In genomic region chr4:22677780-22678179, GRCh38 we compare ENCODE assay signal across 22 cellular contexts. TPM values are rescaled to one million over a fixed set of nuclear protein-coding genes. Genes with fewer than 3 reads are reported as not detected.
A peak's percentile ranks its signal among the peaks of the same experiment; 100 is the strongest.
DNase-seq lines count a peak whose midpoint lies in the region; ATAC-seq and TF ChIP-seq lines count a peak whose summit lies in the region.
"Had no signal": no experiment of that assay in that cellular context is flagged by ENCODE, and none has a peak within 500 bp of the region (broad histone marks: within the 10 kb centered on the region; RNA-seq: fewer than 3 reads in every experiment).

No MANE protein-coding gene starts in this region.

- no peaks in the 10 kb centered on the region for H3K9me3 ChIP-seq in ascending aorta
- no peaks in the 10 kb centered on the region for H3K9me3 ChIP-seq in muscle layer of colon (ENCODE audit: low read length)
- H3K9me3 ChIP-seq in sigmoid colon: no peaks in the 10 kb centered on the region

- no peak for ATAC-seq in GM19467 (IDR thresholded peaks at IDR 0.05; ENCODE audit: unreplicated experiment)
- ATAC-seq: HCT116 had no signal

- no peak for TF ChIP-seq CTCF in ascending aorta (IDR thresholded peaks at IDR 0.05)
- TF ChIP-seq CTCF in sigmoid colon (IDR thresholded peaks at IDR 0.05): no peak

- intact Hi-C loops in ascending aorta (cut with DNase I): loop anchor here (5.0 kb wide), 1 partner anchor 160 kb away; the partner anchor contains the start of gene ADGRA3
- intact Hi-C loops in sigmoid colon (cut with DNase I): no loop called here

- no peaks in the 10 kb centered on the region for H3K27me3 ChIP-seq in ascending aorta
- H3K27me3 ChIP-seq in muscle layer of colon (ENCODE audit: control insufficient read depth in 1 of 2, insufficient read depth in 2 of 2, low read length in 2 of 2): no peaks in the 10 kb centered on the region
- H3K27me3 ChIP-seq in sigmoid colon: no peaks in the 10 kb centered on the region

- peaks cover 0 to 14% of the 10 kb centered on the region in 2 donors for H3K4me1 ChIP-seq in ascending aorta
- H3K4me1 ChIP-seq in muscle layer of colon (ENCODE audit: insufficient read depth, low read length): peaks cover 37% of the 10 kb centered on the region
- H3K4me1 ChIP-seq in sigmoid colon: peaks cover 0 to 41% (median 33%) of the 10 kb centered on the region in 4 donors

- TF ChIP-seq POLR2A in sigmoid colon (IDR thresholded peaks at IDR 0.05): no peak

- H3K4me3 ChIP-seq in ascending aorta (no peak overlapping the region), muscle layer of colon (ENCODE audit: low read depth in 1 of 2, low read length in 2 of 2) (no peak overlapping the region), sigmoid colon (no peak overlapping the region)
- H3K4me3 ChIP-seq: GM23248 had no signal

- WGBS in sigmoid colon, 2 donors: 79 to 87% methylated on average over 1 of the region's 1 CpG

- DNase-seq in ascending aorta (ENCODE audit: low spot score in 2 of 2) (no peak), sigmoid colon (no peak), NCI-H345 treated with DMSO at 0.1 percent for 48 hours (lab: John Stamatoyannopoulos, UW; ENCODE audit: unreplicated experiment) (no peak), HT-29 (ENCODE audit: low spot score) (no peak)
- DNase-seq: C1 segment of cervical spinal cord; Calu3; CD4-positive, alpha-beta memory T cell; COR-L47; DMS53; DMS79 treated with DMSO at 0.1 percent for 48 hours; GF-D8; GM23248; H7 had no signal

- no peaks in the 10 kb centered on the region for H3K36me3 ChIP-seq in ascending aorta
- no peaks in the 10 kb centered on the region for H3K36me3 ChIP-seq in muscle layer of colon (ENCODE audit: insufficient read depth, low read length)
- no peaks in the 10 kb centered on the region for H3K36me3 ChIP-seq in sigmoid colon

- H3K9ac ChIP-seq in muscle layer of colon (ENCODE audit: low read length): no peak overlapping the region
- H3K9ac ChIP-seq: GM23248 had no signal

- peak overlapping the region; percentile 54 to 71 for H3K27ac ChIP-seq in ascending aorta
- peak overlapping the region; percentile 48 for H3K27ac ChIP-seq in muscle layer of colon (ENCODE audit: low read depth, low read length)
- peak overlapping the region in 3 of 4 donors; percentile 38 to 66 (median 42) for H3K27ac ChIP-seq in sigmoid colon
- H3K27ac ChIP-seq: GM23248 had no signal

- no peak for TF ChIP-seq EP300 in sigmoid colon (IDR thresholded peaks at IDR 0.05)

RNA-seq across cellular contexts. Expression of gene GBA3, which starts 15.0 kb away (rescaled TPM):
- not detected for total RNA-seq in ascending aorta
- under 1 TPM in 2 of 4 donors, not detected in 2; 0.33 to 0.36 TPM for total RNA-seq in sigmoid colon
- polyA plus RNA-seq in sigmoid colon: 10 to 100 TPM in 2 of 3 donors, 1 to 10 TPM in 1; 1.6 to 17.3 (median 13.2) TPM
- not detected in 2 replicates for total RNA-seq in HT-29 (2014; rRNA removed; shearing (Covaris generic))
- total RNA-seq: A172; A673; CD4-positive, alpha-beta memory T cell; Daoy; G401; GM23248; H1; H7 had no signal
- polyA plus RNA-seq: BJ; CD4-positive, alpha-beta memory T cell; GM23248; H1 had no signal
